Comparison of ENCODE assay signal across 12 cellular contexts in genomic region chr9:37976714-37977477, GRCh38.
DNase-seq lines count a peak whose midpoint lies in the region; ATAC-seq and TF ChIP-seq lines count a peak whose summit lies in the region.
"Had no signal": no experiment of that assay in that cellular context is flagged by ENCODE, and none has a peak within 500 bp of the region (broad histone marks: within the 10 kb centered on the region; RNA-seq: fewer than 3 reads in every experiment).

No MANE protein-coding gene starts in this region.

- ATAC-seq in GM21786 (IDR thresholded peaks at IDR 0.05; ENCODE audit: unreplicated experiment) (no peak), GM21381 (IDR thresholded peaks at IDR 0.05; ENCODE audit: unreplicated experiment) (no peak), HG03354 (IDR thresholded peaks at IDR 0.05; ENCODE audit: poor library complexity, severe bottlenecking, unreplicated experiment) (no peak)
- no peak for ATAC-seq in activated CD8-positive, alpha-beta memory T cell treated with anti-CD3 and anti-CD28 coated beads, Interleukin-2, amount 10 ng/mL, durations not matched to agents 7 days and 5 days

- no peak overlapping the region for H3K4me3 Mint-ChIP-seq in activated CD8-positive, alpha-beta memory T cell treated with anti-CD3 and anti-CD28 coated beads, Interleukin-2, amount 10 ng/mL, durations not matched to agents 7 days and 5 days

- no peaks in the 10 kb centered on the region for H3K9me3 Mint-ChIP-seq in activated CD8-positive, alpha-beta memory T cell treated with anti-CD3 and anti-CD28 coated beads, Interleukin-2, amount 10 ng/mL, durations not matched to agents 7 days and 5 days (ENCODE audit: low read depth)

- H3K9me3 ChIP-seq in esophagus squamous epithelium (no peaks in the 10 kb centered on the region), prostate gland (no peaks in the 10 kb centered on the region)
- H3K9me3 ChIP-seq: HAP-1 had no signal

- DNase-seq in GM04503 (ENCODE audit: low read depth) (peak; percentile 49), SHP77 (lab: John Stamatoyannopoulos, UW) (peak; percentile 64 to 75), esophagus squamous epithelium (lab: John Stamatoyannopoulos, UW) (no peak), prostate gland (ENCODE audit: low spot score) (peak; percentile 81)
- DNase-seq in activated CD8-positive, alpha-beta memory T cell treated with anti-CD3 and anti-CD28 coated beads, Interleukin-2, amount 10 ng/mL, durations not matched to agents 7 days and 5 days, result no peak
- DNase-seq: DMS 273 treated with DMSO at 0.1 percent for 48 hours, NCI-H1930 had no signal

- H3K4me1 ChIP-seq in esophagus squamous epithelium, result peaks cover 11 to 25% (median 19%) of the 10 kb centered on the region in 3 donors
- no peaks in the 10 kb centered on the region for H3K4me1 ChIP-seq in prostate gland (replicated peaks)
- H3K4me1 ChIP-seq: HAP-1 had no signal

- H3K4me3 ChIP-seq in esophagus squamous epithelium (no peak overlapping the region), prostate gland (no peak overlapping the region)
- H3K4me3 ChIP-seq: HAP-1, SK-N-MC had no signal

- TF ChIP-seq CTCF in esophagus squamous epithelium (IDR thresholded peaks at IDR 0.05) (no peak), prostate gland (IDR thresholded peaks at IDR 0.05) (no peak)

- no peaks in the 10 kb centered on the region for H3K4me1 Mint-ChIP-seq in activated CD8-positive, alpha-beta memory T cell treated with anti-CD3 and anti-CD28 coated beads, Interleukin-2, amount 10 ng/mL, durations not matched to agents 7 days and 5 days

- CTCF ChIA-PET in activated CD8-positive, alpha-beta memory T cell treated with anti-CD3 and anti-CD28 coated beads, Interleukin-2, amount 10 ng/mL, durations not matched to agents 7 days and 5 days (lab: Charles Lee), result no interaction called here

- peaks cover 0 to 30% (median 0%) of the 10 kb centered on the region in 3 donors for H3K36me3 ChIP-seq in esophagus squamous epithelium
- H3K36me3 ChIP-seq in prostate gland, result no peaks in the 10 kb centered on the region

- WGBS in esophagus squamous epithelium, 2 donors, result 35 to 41% methylated on average over 8 of the region's 8 CpGs
- WGBS in prostate gland, result 29% methylated on average over 8 of the region's 8 CpGs

- no peaks in the 10 kb centered on the region for H3K36me3 Mint-ChIP-seq in activated CD8-positive, alpha-beta memory T cell treated with anti-CD3 and anti-CD28 coated beads, Interleukin-2, amount 10 ng/mL, durations not matched to agents 7 days and 5 days

- H3K27ac Mint-ChIP-seq in activated CD8-positive, alpha-beta memory T cell treated with anti-CD3 and anti-CD28 coated beads, Interleukin-2, amount 10 ng/mL, durations not matched to agents 7 days and 5 days, result no peak overlapping the region

- peaks cover 15% of the 10 kb centered on the region for H3K27me3 Mint-ChIP-seq in activated CD8-positive, alpha-beta memory T cell treated with anti-CD3 and anti-CD28 coated beads, Interleukin-2, amount 10 ng/mL, durations not matched to agents 7 days and 5 days

- H3K27me3 ChIP-seq in esophagus squamous epithelium (no peaks in the 10 kb centered on the region), prostate gland (replicated peaks; ENCODE audit: insufficient read depth) (no peaks in the 10 kb centered on the region)

- peak overlapping the region in 3 of 4 donors; percentile 46 to 65 (median 47) for H3K27ac ChIP-seq in esophagus squamous epithelium
- peak overlapping the region; percentile 10 to 48 for H3K27ac ChIP-seq in prostate gland
- H3K27ac ChIP-seq: SK-N-MC had no signal

- intact Hi-C loops in esophagus squamous epithelium (cut with DNase I) (no loop called here), prostate gland (cut with DNase I) (no loop called here)

- TF ChIP-seq POLR2A in esophagus squamous epithelium (IDR thresholded peaks at IDR 0.05) (no peak), prostate gland (IDR thresholded peaks at IDR 0.05) (no peak)

Comparison
In these comparisons a context has a peak if more than half of its experiments do, and no peak if none do; other contexts are left out.
1. DNase-seq: peak in GM04503 (single experiment), SHP77 (2 of 2) and prostate gland (single experiment); none in esophagus squamous epithelium (single experiment) and activated CD8-positive, alpha-beta memory T cell treated with anti-CD3 and anti-CD28 coated beads, Interleukin-2, amount 10 ng/mL, durations not matched to agents 7 days and 5 days (single experiment).